ENCODE assay signal across 18 cellular contexts in genomic region chr10:115992554-115992953, GRCh38.
"Had no signal": no experiment of that assay in that cellular context is flagged by ENCODE, and none has a peak within 500 bp of the region (broad histone marks: within the 10 kb centered on the region; RNA-seq: fewer than 3 reads in every experiment).

No MANE protein-coding gene starts in this region.

- ATAC-seq: K562 had no signal

- H3K27me3 Mint-ChIP-seq: IgD-negative memory B cell had no signal

- H3K36me3 Mint-ChIP-seq: IgD-negative memory B cell had no signal

- H3K27ac Mint-ChIP-seq: IgD-negative memory B cell had no signal

- H3K4me1 Mint-ChIP-seq: IgD-negative memory B cell had no signal

- DNase-seq: Kasumi-1, MM.1S, NCI-H1105 treated with DMSO at 0.1 percent for 48 hours, NCI-H1436 treated with DMSO at 0.1 percent for 48 hours, NCI-H1694, NCI-H187 treated with DMSO at 0.1 percent for 48 hours, NCI-H2029 treated with DMSO at 0.1 percent for 48 hours, NCI-H2171, NCI-H226, NCI-H446, NCI-H510A, NCI-H524 treated with DMSO at 0.1 percent for 48 hours, NCI-H82, Right ventricle myocardium superior, RPMI8226, SIG-M5 had no signal

- H3K4me3 Mint-ChIP-seq: IgD-negative memory B cell had no signal
